Comparison of ENCODE assay signal across 12 cellular contexts in genomic region chr2:223043164-223043941, GRCh38. TPM values are rescaled to one million over a fixed set of nuclear protein-coding genes. Genes with fewer than 3 reads are reported as not detected.
DNase-seq lines count a peak whose midpoint lies in the region; ATAC-seq and TF ChIP-seq lines count a peak whose summit lies in the region.
"Had no signal": no experiment of that assay in that cellular context is flagged by ENCODE, and none has a peak within 500 bp of the region (broad histone marks: within the 10 kb centered on the region; RNA-seq: fewer than 3 reads in every experiment).

No MANE protein-coding gene starts in this region.

- no peaks in the 10 kb centered on the region for H4K20me1 ChIP-seq in osteoblast (ENCODE audit: insufficient read depth, low read length)

- H3K36me3 ChIP-seq in brain microvascular endothelial cell (replicated peaks) (no peaks in the 10 kb centered on the region), osteoblast (ENCODE audit: insufficient read depth, low read length) (no peaks in the 10 kb centered on the region)
- H3K36me3 ChIP-seq: heart right ventricle had no signal

- H3K4me1 ChIP-seq in osteoblast (ENCODE audit: insufficient read depth, low read length) = peaks cover 48% of the 10 kb centered on the region

- no peak overlapping the region for H3K4me2 ChIP-seq in osteoblast (ENCODE audit: insufficient read depth, low read length)

- no peak for ATAC-seq in GM21447 (IDR thresholded peaks at IDR 0.05; ENCODE audit: unreplicated experiment)
- ATAC-seq in HG03097 (IDR thresholded peaks at IDR 0.05; ENCODE audit: low FRiP score, unreplicated experiment) = no peak

- H3K27me3 ChIP-seq in brain microvascular endothelial cell (replicated peaks) (no peaks in the 10 kb centered on the region), osteoblast (ENCODE audit: insufficient read depth, low read length) (no peaks in the 10 kb centered on the region)
- H3K27me3 ChIP-seq: heart right ventricle had no signal

- DNase-seq in GF-D8 (lab: John Stamatoyannopoulos, UW) (peak; percentile 86), NOMO-1 (lab: John Stamatoyannopoulos, UW; ENCODE audit: unreplicated experiment in 2 of 2) (peak; percentile 75), brain microvascular endothelial cell (no peak), osteoblast (ENCODE audit: insufficient read length, low spot score, missing footprints) (no peak), RPMI8226 (no peak)
- DNase-seq in activated CD4-positive, alpha-beta T cell treated with anti-CD3 and anti-CD28 coated beads for 48 hours = no peak
- DNase-seq: activated naive CD4-positive, alpha-beta T cell treated with anti-CD3 and anti-CD28 coated beads for 36 hours had no signal

- peak overlapping the region; percentile 8 for H2AFZ ChIP-seq in osteoblast (ENCODE audit: low read length)

- no peaks in the 10 kb centered on the region for H3K9me3 ChIP-seq in osteoblast (ENCODE audit: low read depth, low read length)
- H3K9me3 ChIP-seq: heart right ventricle had no signal

- H3K27ac ChIP-seq in brain microvascular endothelial cell = peak overlapping the region; percentile 21
- peak overlapping the region; percentile 38 for H3K27ac ChIP-seq in osteoblast (ENCODE audit: low read depth, low read length)

- TF ChIP-seq CTCF in brain microvascular endothelial cell (IDR thresholded peaks at IDR 0.05; ENCODE audit: low read depth, low read length, missing control alignments) = no peak
- TF ChIP-seq CTCF in osteoblast (IDR thresholded peaks at IDR 0.05; ENCODE audit: extremely low read depth, low read depth, low read length) = no peak

- H3K4me3 ChIP-seq in brain microvascular endothelial cell (ENCODE audit: low read depth, low read length) = no peak overlapping the region
- no peak overlapping the region for H3K4me3 ChIP-seq in osteoblast (ENCODE audit: insufficient read depth, low read length)
- H3K4me3 ChIP-seq: heart right ventricle had no signal

- no peaks in the 10 kb centered on the region for H3K79me2 ChIP-seq in osteoblast (ENCODE audit: insufficient read depth, low read length)

- in situ Hi-C loops in brain microvascular endothelial cell (cut with HindIII; ENCODE audit: low pct_ligation_motif_present, low sequenced_read_pairs) = no loop called here

RNA-seq across cellular contexts. Expression of gene KCNE4, which starts 8.6 kb away (rescaled TPM):
- total RNA-seq in osteoblast = 37.6 and 40.4 TPM in 2 replicates
- total RNA-seq: activated naive CD4-positive, alpha-beta T cell treated with anti-CD3 and anti-CD28 coated beads for 36 hours; OCI-LY7; T-helper 2 cell treated with Interferon-gamma antibody and Interleukin-4, amounts not matched to agents 100 ng/mL and 5 ng/mL, for 36 hours had no signal

Comparison
In these comparisons a context has a peak if more than half of its experiments do, and no peak if none do; other contexts are left out.
1. DNase-seq: peak in GF-D8 (single experiment) and NOMO-1 (2 of 2); none in brain microvascular endothelial cell (single experiment), osteoblast (single experiment), activated CD4-positive, alpha-beta T cell treated with anti-CD3 and anti-CD28 coated beads for 48 hours (single experiment) and RPMI8226 (single experiment).